ENCODE assay signal across 8 cellular contexts in the genomic region with DNA sequence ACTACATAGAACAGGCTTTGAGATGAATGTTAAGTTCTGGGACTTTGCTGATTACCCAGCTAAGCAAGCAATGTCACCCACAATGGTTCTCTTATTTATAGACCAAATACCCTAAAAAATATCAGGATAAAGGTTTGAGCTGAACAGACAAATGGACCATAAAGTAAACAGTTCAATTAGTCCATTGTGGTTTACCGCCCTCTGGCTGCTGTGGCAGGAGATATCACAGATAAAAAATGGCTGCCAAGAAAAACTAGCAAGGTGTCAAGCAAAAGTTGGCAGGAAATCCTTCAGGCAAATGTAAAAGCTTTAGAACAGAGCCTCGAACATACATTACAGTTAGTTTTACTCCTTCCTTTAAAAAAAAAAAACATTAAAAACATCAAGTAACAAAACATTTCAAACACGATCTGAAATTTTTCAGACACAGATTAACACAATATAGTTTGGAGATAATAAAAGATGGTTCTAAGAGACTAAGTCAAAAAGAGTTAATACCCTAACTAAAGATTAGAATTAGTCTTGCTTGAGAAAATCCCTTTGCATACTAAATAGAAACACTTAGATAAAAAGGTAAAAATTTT. TPM values are rescaled to one million over a fixed set of nuclear protein-coding genes. Genes with fewer than 3 reads are reported as not detected.
DNase-seq lines count a peak whose midpoint lies in the region; FAIRE-seq and TF ChIP-seq lines count a peak whose summit lies in the region.

No MANE protein-coding gene starts in this region.

- no peak overlapping the region for H3K27ac ChIP-seq in liver (ENCODE audit: low read depth in 1 of 2, low read length in 2 of 2)

- no peaks in the 10 kb centered on the region for H3K27me3 ChIP-seq in liver (ENCODE audit: control insufficient read depth in 4 of 4, insufficient read depth in 4 of 4, low read length in 3 of 4)

- H3K9me3 Mint-ChIP-seq in chondrocyte (ENCODE audit: low read depth): no peaks in the 10 kb centered on the region

- peak overlapping the region; percentile 78 for H3K27ac Mint-ChIP-seq in chondrocyte (ENCODE audit: unreplicated experiment)

- H3K27me3 Mint-ChIP-seq in chondrocyte (ENCODE audit: low read depth): no peaks in the 10 kb centered on the region

- peaks cover 3 to 19% (median 9%) of the 10 kb centered on the region in 4 donors for H3K4me1 ChIP-seq in liver (ENCODE audit: control insufficient read depth in 4 of 4, insufficient read depth in 4 of 4, low read length in 3 of 4)

- H3K4me1 Mint-ChIP-seq in chondrocyte (ENCODE audit: low read depth): peaks cover 62% of the 10 kb centered on the region

- peak overlapping the region in 1 of 2 donors; percentile 37 for H3K9ac ChIP-seq in liver (ENCODE audit: low read depth in 1 of 2, low read length in 2 of 2)

- H3K9me3 ChIP-seq in liver (ENCODE audit: control insufficient read depth in 4 of 4, low read length in 3 of 4): no peaks in the 10 kb centered on the region

- TF ChIP-seq RAD21 in liver (IDR thresholded peaks at IDR 0.05): peak; percentile 94

- peak overlapping the region; percentile 22 for H3K4me3 Mint-ChIP-seq in chondrocyte (ENCODE audit: unreplicated experiment)

- no peaks in the 10 kb centered on the region for H3K36me3 ChIP-seq in liver (ENCODE audit: control insufficient read depth in 4 of 4, insufficient read depth in 3 of 4, low read depth in 1 of 4, low read length in 3 of 4)

- TF ChIP-seq CTCF in chondrocyte (IDR thresholded peaks at IDR 0.05) (peak; percentile 87), liver (IDR thresholded peaks at IDR 0.05; ENCODE audit: low read depth, low read length, missing input control) (peak; percentile 78)

- H3K36me3 Mint-ChIP-seq in chondrocyte (ENCODE audit: low read depth): peaks cover 4% of the 10 kb centered on the region

- DNase-seq in activated gamma-delta T cell treated with Interleukin-2 at 50 U/mL for 16 hours (peak; percentile 41), activated gamma-delta T cell (lab: John Stamatoyannopoulos, UW) (no peak), NCI-H146 treated with DMSO at 0.1 percent for 48 hours (lab: John Stamatoyannopoulos, UW; ENCODE audit: unreplicated experiment) (peak; percentile 24), chondrocyte (ENCODE audit: low spot score) (no peak), NK-92 (lab: John Stamatoyannopoulos, UW; ENCODE audit: unreplicated experiment) (no peak)
- peak; percentile 10 to 27 for DNase-seq in stimulated activated CD8-positive, alpha-beta memory T cell treated with anti-CD3 and anti-CD28 coated beads, Interleukin-4, amount 100 ng/mL, for 4 hours (ENCODE audit: low read depth in 2 of 2, low spot score in 1 of 2)

- H3K4me3 ChIP-seq in liver (ENCODE audit: low read depth in 1 of 3, low read length in 3 of 3): no peak overlapping the region

- FAIRE-seq in TTC549 (lab: Jason Lieb, UNC): peak; percentile 47

- WGBS in liver: 13% methylated on average over 3 of the region's 3 CpGs

TF ChIP-seq in liver, 16 proteins besides CTCF, POLR2A, EP300 and RAD21:
- TF ChIP-seq ZBTB33 (IDR thresholded peaks at IDR 0.05) (no peak), HNF4G (IDR thresholded peaks at IDR 0.05) (no peak), JUND (IDR thresholded peaks at IDR 0.05) (no peak), SP1 (IDR thresholded peaks at IDR 0.05) (no peak), EGR1 (IDR thresholded peaks at IDR 0.05; ENCODE audit: low read depth in 2 of 2) (no peak), FOXA1 (IDR thresholded peaks at IDR 0.05) (peak; percentile 10), HNF4A (conservative IDR thresholded peaks at IDR 0.05) (peak in 1 of 2 donors; percentile 12), YY1 (IDR thresholded peaks at IDR 0.05) (peak; percentile 92), RXRA (IDR thresholded peaks at IDR 0.05) (peak in 1 of 2 donors; percentile 14), FOXA2 (IDR thresholded peaks at IDR 0.05) (peak; percentile 54)
- TF ChIP-seq, protein P1, sequence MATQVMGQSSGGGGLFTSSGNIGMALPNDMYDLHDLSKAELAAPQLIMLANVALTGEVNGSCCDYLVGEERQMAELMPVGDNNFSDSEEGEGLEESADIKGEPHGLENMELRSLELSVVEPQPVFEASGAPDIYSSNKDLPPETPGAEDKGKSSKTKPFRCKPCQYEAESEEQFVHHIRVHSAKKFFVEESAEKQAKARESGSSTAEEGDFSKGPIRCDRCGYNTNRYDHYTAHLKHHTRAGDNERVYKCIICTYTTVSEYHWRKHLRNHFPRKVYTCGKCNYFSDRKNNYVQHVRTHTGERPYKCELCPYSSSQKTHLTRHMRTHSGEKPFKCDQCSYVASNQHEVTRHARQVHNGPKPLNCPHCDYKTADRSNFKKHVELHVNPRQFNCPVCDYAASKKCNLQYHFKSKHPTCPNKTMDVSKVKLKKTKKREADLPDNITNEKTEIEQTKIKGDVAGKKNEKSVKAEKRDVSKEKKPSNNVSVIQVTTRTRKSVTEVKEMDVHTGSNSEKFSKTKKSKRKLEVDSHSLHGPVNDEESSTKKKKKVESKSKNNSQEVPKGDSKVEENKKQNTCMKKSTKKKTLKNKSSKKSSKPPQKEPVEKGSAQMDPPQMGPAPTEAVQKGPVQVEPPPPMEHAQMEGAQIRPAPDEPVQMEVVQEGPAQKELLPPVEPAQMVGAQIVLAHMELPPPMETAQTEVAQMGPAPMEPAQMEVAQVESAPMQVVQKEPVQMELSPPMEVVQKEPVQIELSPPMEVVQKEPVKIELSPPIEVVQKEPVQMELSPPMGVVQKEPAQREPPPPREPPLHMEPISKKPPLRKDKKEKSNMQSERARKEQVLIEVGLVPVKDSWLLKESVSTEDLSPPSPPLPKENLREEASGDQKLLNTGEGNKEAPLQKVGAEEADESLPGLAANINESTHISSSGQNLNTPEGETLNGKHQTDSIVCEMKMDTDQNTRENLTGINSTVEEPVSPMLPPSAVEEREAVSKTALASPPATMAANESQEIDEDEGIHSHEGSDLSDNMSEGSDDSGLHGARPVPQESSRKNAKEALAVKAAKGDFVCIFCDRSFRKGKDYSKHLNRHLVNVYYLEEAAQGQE (IDR thresholded peaks at IDR 0.05): no peak
- TF ChIP-seq, protein P2, sequence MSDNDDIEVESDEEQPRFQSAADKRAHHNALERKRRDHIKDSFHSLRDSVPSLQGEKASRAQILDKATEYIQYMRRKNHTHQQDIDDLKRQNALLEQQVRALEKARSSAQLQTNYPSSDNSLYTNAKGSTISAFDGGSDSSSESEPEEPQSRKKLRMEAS (IDR thresholded peaks at IDR 0.05): no peak

RNA-seq across cellular contexts. Expression of gene MED13L, which starts 41.3 kb away (rescaled TPM):
- 154 to 211 TPM (median 162 TPM) in 3 replicates for total RNA-seq in chondrocyte
- 10 to 100 TPM; 62.2 to 94.0 TPM for total RNA-seq in liver
- 10 to 100 TPM in 1 of 2 donors, 1 to 10 TPM in 1; 7.9 to 13.3 TPM for polyA plus RNA-seq in liver

Comparison
In these comparisons a context has a peak if more than half of its experiments do, and no peak if none do; other contexts are left out.
1. DNase-seq: peak in activated gamma-delta T cell treated with Interleukin-2 at 50 U/mL for 16 hours (single experiment), NCI-H146 treated with DMSO at 0.1 percent for 48 hours (single experiment) and stimulated activated CD8-positive, alpha-beta memory T cell treated with anti-CD3 and anti-CD28 coated beads, Interleukin-4, amount 100 ng/mL, for 4 hours (2 of 2); none in activated gamma-delta T cell (single experiment), chondrocyte (single experiment) and NK-92 (single experiment).